Comparison of ENCODE assay signal across 8 cellular contexts in the genomic region with DNA sequence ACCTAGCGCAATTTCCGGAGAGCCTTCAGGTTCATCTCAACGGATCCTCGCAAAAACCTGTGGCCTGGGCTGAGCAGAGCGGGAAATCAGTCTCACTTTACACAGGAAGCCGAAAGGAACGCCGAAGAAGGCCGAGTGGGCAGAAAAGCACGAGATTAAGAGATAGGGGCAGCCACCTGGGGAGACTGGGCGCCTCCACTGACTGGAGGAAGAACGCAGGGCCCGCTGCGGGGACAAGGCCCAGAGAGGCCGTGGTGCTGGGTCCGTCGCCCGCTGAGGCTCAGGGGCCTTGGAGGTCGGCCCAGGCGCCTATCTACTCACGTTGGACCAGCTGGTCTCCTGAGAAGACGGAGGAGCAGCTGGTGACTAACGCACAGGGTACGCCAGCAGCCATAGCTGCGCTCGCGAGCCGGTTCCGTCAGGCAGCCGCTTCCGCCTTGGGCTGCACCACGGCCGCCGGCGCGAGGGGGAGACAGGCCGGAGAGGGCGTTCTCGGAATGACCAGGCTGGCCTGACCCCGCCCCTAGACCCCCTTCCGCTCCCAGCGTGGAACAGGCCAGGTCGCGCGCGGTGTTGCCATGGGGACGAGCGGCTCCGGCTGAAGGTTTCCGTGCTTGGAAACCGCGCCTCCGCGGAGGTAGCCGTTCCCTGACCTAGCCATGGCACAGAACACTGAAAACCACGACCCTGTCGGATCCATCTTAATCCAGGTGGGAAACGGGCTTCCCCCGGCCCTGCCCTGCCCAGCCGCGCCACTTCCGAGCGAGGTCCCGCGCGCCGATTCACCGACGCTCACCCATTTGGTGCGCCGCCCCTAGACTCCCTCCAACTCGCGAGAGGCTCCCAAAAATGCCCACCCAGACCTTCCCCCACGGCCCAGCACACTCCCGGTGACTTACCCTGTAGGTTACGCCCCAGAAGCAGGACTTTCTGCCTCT. TPM values are rescaled to one million over a fixed set of nuclear protein-coding genes. Genes with fewer than 3 reads are reported as not detected.
DNase-seq lines count a peak whose midpoint lies in the region; ATAC-seq and TF ChIP-seq lines count a peak whose summit lies in the region.

A gene with protein sequence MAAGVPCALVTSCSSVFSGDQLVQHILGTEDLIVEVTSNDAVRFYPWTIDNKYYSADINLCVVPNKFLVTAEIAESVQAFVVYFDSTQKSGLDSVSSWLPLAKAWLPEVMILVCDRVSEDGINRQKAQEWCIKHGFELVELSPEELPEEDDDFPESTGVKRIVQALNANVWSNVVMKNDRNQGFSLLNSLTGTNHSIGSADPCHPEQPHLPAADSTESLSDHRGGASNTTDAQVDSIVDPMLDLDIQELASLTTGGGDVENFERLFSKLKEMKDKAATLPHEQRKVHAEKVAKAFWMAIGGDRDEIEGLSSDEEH (minus strand): TSS at position 424 of the 938 bp plus-strand sequence. CDS start 30 bp downstream, at position 394.
A gene (plus strand): TSS at position 549 of the 938 bp plus-strand sequence. CDS start 111 bp downstream, at position 660.

- in situ Hi-C loops in mammary epithelial cell (cut with MboI; ENCODE audit: low sequenced_read_pairs in 2 of 2) = no loop called here

- no peaks in the 10 kb centered on the region for H3K4me1 ChIP-seq in mammary epithelial cell (ENCODE audit: insufficient read depth, low read length)

- H3K27ac ChIP-seq in WERI-Rb-1 (peak within 1 kb of the TSS; percentile 93), mammary epithelial cell (ENCODE audit: insufficient read depth, low read depth, low read length) (peak within 1 kb of the TSS; percentile 98), skin epidermis (peak within 1 kb of the TSS; percentile 69 to 97 (median 90))

- peak within 1 kb of the TSS; percentile 88 for H3K4me2 ChIP-seq in mammary epithelial cell (ENCODE audit: insufficient read depth, low read depth, low read length)

- DNase-seq in AG04449 (ENCODE audit: low read depth, low spot score) = peak; percentile 85
- peak; percentile 89 for DNase-seq in NCI-H2196 (lab: John Stamatoyannopoulos, UW; ENCODE audit: unreplicated experiment)
- DNase-seq in WERI-Rb-1 = peak; percentile 98
- peak; percentile 99 for DNase-seq in mammary epithelial cell
- peak; percentile 99 for DNase-seq in iPS-NIHi11 (ENCODE audit: low spot score)

- intact Hi-C loops in mammary epithelial cell (cut with micrococcal nuclease) = loop anchor here (1.0 to 5.0 kb wide), 5 partner anchors 29 to 207 kb away; no protein-coding TSS in a partner anchor

- no peaks in the 10 kb centered on the region for H3K9me3 ChIP-seq in WERI-Rb-1 (ENCODE audit: severe bottlenecking)
- H3K9me3 ChIP-seq in mammary epithelial cell (replicated peaks; ENCODE audit: insufficient read depth, low read length) = no peaks in the 10 kb centered on the region

- WGBS in mammary epithelial cell (ENCODE audit: low coverage, missing lambda C conversion rate) = 3% methylated on average over 49 of the region's 76 CpGs

- dilution Hi-C loops in mammary epithelial cell (cut with HindIII; ENCODE audit: low sequenced_read_pairs) = no loop called here

- no peaks in the 10 kb centered on the region for H4K20me1 ChIP-seq in mammary epithelial cell (ENCODE audit: insufficient read depth, low read length)

- no peak for TF ChIP-seq CTCF in AG04449 (IDR thresholded peaks at IDR 0.05; ENCODE audit: insufficient read depth, low read length, missing control alignments)
- TF ChIP-seq CTCF in WERI-Rb-1 (IDR thresholded peaks at IDR 0.05; ENCODE audit: low read depth, low read length) = no peak
- no peak for TF ChIP-seq CTCF in mammary epithelial cell (conservative IDR thresholded peaks at IDR 0.05 in 1 of 2, IDR thresholded peaks at IDR 0.05 in 1 of 2; ENCODE audit: extremely low read depth in 1 of 2, insufficient read depth in 1 of 2, low read depth in 1 of 2, low read length in 2 of 2)

- H3K9ac ChIP-seq in mammary epithelial cell (ENCODE audit: insufficient read depth, low read length) = peak within 1 kb of the TSS; percentile 99

- peak within 1 kb of the TSS; percentile 91 for H2AFZ ChIP-seq in mammary epithelial cell (ENCODE audit: low read depth, low read length)

- H3K79me2 ChIP-seq in mammary epithelial cell (ENCODE audit: insufficient read depth, low read length) = peaks cover 48% of the 10 kb centered on the region

- CTCF ChIA-PET in AG04449 (lab: Yijun Ruan, JAX) = interaction anchor here (1.2 kb wide), 1 partner anchor 19 kb away, joined by 3 read pairs; no protein-coding TSS in a partner anchor
- CTCF ChIA-PET in mammary epithelial cell (lab: Charles Lee; ENCODE audit: low non-redundant PET) = no interaction called here

- peaks cover 7% of the 10 kb centered on the region; the same call in 1 of the 2 replicates for H3K36me3 ChIP-seq in WERI-Rb-1
- H3K36me3 ChIP-seq in mammary epithelial cell (ENCODE audit: insufficient read depth, low read length) = peaks cover 4% of the 10 kb centered on the region

- H3K27me3 ChIP-seq in WERI-Rb-1 (ENCODE audit: insufficient read depth, low read depth, severe bottlenecking) (no peaks in the 10 kb centered on the region), mammary epithelial cell (ENCODE audit: insufficient read depth, low read length) (no peaks in the 10 kb centered on the region)

- BruUV-seq in mammary epithelial cell (replicated peaks; lab: Mats Ljungman, UMichigan) = no TSS peak

- POLR2A ChIA-PET in AG04449 (lab: Yijun Ruan, JAX) = interaction anchor here (0.8 to 1.0 kb wide), 2 partner anchors 26 to 188 kb away, joined by 3 to 4 read pairs; no protein-coding TSS in a partner anchor

- ATAC-seq in GM18873 (IDR thresholded peaks at IDR 0.05; ENCODE audit: low FRiP score, unreplicated experiment) (peak; percentile 86), HG03135 (IDR thresholded peaks at IDR 0.05; ENCODE audit: unreplicated experiment) (peak; percentile 96)

- peak within 1 kb of the TSS; percentile 94 for H3K4me3 ChIP-seq in AG04449 (ENCODE audit: low read depth, low read length)
- peak within 1 kb of the TSS; percentile 84 for H3K4me3 ChIP-seq in WERI-Rb-1 (ENCODE audit: low read depth, low read length)
- peak within 1 kb of the TSS; percentile 66 to 80 (median 78) for H3K4me3 ChIP-seq in mammary epithelial cell (replicated peaks in 1 of 3; ENCODE audit: insufficient read depth in 1 of 3, low read depth in 2 of 3, low read length in 3 of 3)
- peak within 1 kb of the TSS; percentile 59 to 96 (median 70) for H3K4me3 ChIP-seq in skin epidermis

RNA-seq across cellular contexts. Expression of the first gene that starts in this region (rescaled TPM):
- 10 to 100 TPM; 52.2 to 62.5 TPM for total RNA-seq in mammary epithelial cell
- polyA plus RNA-seq in mammary epithelial cell = 44.5 TPM
- 90.5 TPM for polyA minus RNA-seq in mammary epithelial cell

RNA-seq across cellular contexts. Expression of the second gene that starts in this region (rescaled TPM):
- 1 to 10 TPM; 4.9 to 8.8 TPM for total RNA-seq in mammary epithelial cell
- 1.0 TPM for polyA plus RNA-seq in mammary epithelial cell
- polyA minus RNA-seq in mammary epithelial cell = 13.3 TPM

Comparison
In these comparisons a context has a peak if more than half of its experiments do, and no peak if none do; other contexts are left out.
1. Peak in every context shown above with its lines: DNase-seq, ATAC-seq, H3K4me3 ChIP-seq and H3K27ac ChIP-seq.